In genomic region chr20:654427-654770, GRCh38 we compare ENCODE assay signal across 18 cellular contexts. TPM values are rescaled to one million over a fixed set of nuclear protein-coding genes. Genes with fewer than 3 reads are reported as not detected.
DNase-seq lines count a peak whose midpoint lies in the region; ATAC-seq and TF ChIP-seq lines count a peak whose summit lies in the region.
"Had no signal": no experiment of that assay in that cellular context is flagged by ENCODE, and none has a peak within 500 bp of the region (broad histone marks: within the 10 kb centered on the region; RNA-seq: fewer than 3 reads in every experiment).

No MANE protein-coding gene starts in this region.

- no peak for ATAC-seq in GM18520 (IDR thresholded peaks at IDR 0.05; ENCODE audit: unreplicated experiment)

- no peaks in the 10 kb centered on the region for H3K9me3 Mint-ChIP-seq in activated CD4-positive, alpha-beta T cell treated with anti-CD3 and anti-CD28 coated beads, Interleukin-2, amount 10 ng/mL, durations not matched to agents 24 days and 14 days
- H3K9me3 Mint-ChIP-seq in Calu3 (ENCODE audit: low read depth, unreplicated experiment) (no peaks in the 10 kb centered on the region), neural crest cell (no peaks in the 10 kb centered on the region)
- no peaks in the 10 kb centered on the region for H3K9me3 Mint-ChIP-seq in activated T-helper 2 cell treated with anti-CD3 and anti-CD28 coated beads, Interferon-gamma antibody, Interleukin-2, Interleukin-4, amounts not matched to agents 10 μg/mL and 5 μg/mL and 100 μg/mL, durations not matched to agents 14 hours and 24 hours and 36 hours

- H3K27ac Mint-ChIP-seq in activated CD4-positive, alpha-beta T cell treated with anti-CD3 and anti-CD28 coated beads, Interleukin-2, amount 10 ng/mL, durations not matched to agents 24 days and 14 days, result no peak overlapping the region
- H3K27ac Mint-ChIP-seq in Calu3 (ENCODE audit: unreplicated experiment) (no peak overlapping the region), neural crest cell (ENCODE audit: unreplicated experiment) (no peak overlapping the region)
- no peak overlapping the region for H3K27ac Mint-ChIP-seq in activated T-helper 2 cell treated with anti-CD3 and anti-CD28 coated beads, Interferon-gamma antibody, Interleukin-2, Interleukin-4, amounts not matched to agents 10 μg/mL and 5 μg/mL and 100 μg/mL, durations not matched to agents 14 hours and 24 hours and 36 hours

- H3K27me3 Mint-ChIP-seq in activated CD4-positive, alpha-beta T cell treated with anti-CD3 and anti-CD28 coated beads, Interleukin-2, amount 10 ng/mL, durations not matched to agents 24 days and 14 days, result peaks cover 42% of the 10 kb centered on the region
- peaks cover 24% of the 10 kb centered on the region for H3K27me3 Mint-ChIP-seq in Calu3 (ENCODE audit: unreplicated experiment)
- H3K27me3 Mint-ChIP-seq in activated T-helper 2 cell treated with anti-CD3 and anti-CD28 coated beads, Interferon-gamma antibody, Interleukin-2, Interleukin-4, amounts not matched to agents 10 μg/mL and 5 μg/mL and 100 μg/mL, durations not matched to agents 14 hours and 24 hours and 36 hours (ENCODE audit: low read depth), result peaks cover 38% of the 10 kb centered on the region
- peaks cover 35% of the 10 kb centered on the region for H3K27me3 Mint-ChIP-seq in neural crest cell (ENCODE audit: low read depth)

- CTCF ChIA-PET in Calu3 (lab: Charles Lee), result no interaction called here

- intact Hi-C loops in activated CD4-positive, alpha-beta T cell treated with anti-CD3 and anti-CD28 coated beads, Interleukin-2, amount 10 ng/mL, durations not matched to agents 24 days and 14 days (cut with micrococcal nuclease), result no loop called here
- intact Hi-C loops in Calu3 (cut with micrococcal nuclease; ENCODE audit: unreplicated experiment), result loop anchor here (5.0 kb wide), 1 partner anchor 83 kb away; no protein-coding TSS in a partner anchor
- intact Hi-C loops in activated T-helper 2 cell treated with anti-CD3 and anti-CD28 coated beads, Interferon-gamma antibody, Interleukin-2, Interleukin-4, amounts not matched to agents 10 μg/mL and 5 μg/mL and 100 μg/mL, durations not matched to agents 14 hours and 24 hours and 36 hours (cut with micrococcal nuclease), result loop anchor here (5.0 kb wide), 1 partner anchor 112 kb away; the partner anchor contains the start of gene CSNK2A1

- no TSS peak for BruUV-seq in Calu3 (replicated peaks; lab: Mats Ljungman, UMichigan)

- H3K36me3 Mint-ChIP-seq in activated CD4-positive, alpha-beta T cell treated with anti-CD3 and anti-CD28 coated beads, Interleukin-2, amount 10 ng/mL, durations not matched to agents 24 days and 14 days (ENCODE audit: low read depth), result peaks cover 16% of the 10 kb centered on the region
- peaks cover 29% of the 10 kb centered on the region for H3K36me3 Mint-ChIP-seq in Calu3 (ENCODE audit: insufficient read depth, unreplicated experiment)
- H3K36me3 Mint-ChIP-seq in activated T-helper 2 cell treated with anti-CD3 and anti-CD28 coated beads, Interferon-gamma antibody, Interleukin-2, Interleukin-4, amounts not matched to agents 10 μg/mL and 5 μg/mL and 100 μg/mL, durations not matched to agents 14 hours and 24 hours and 36 hours (ENCODE audit: low read depth), result peaks cover 22% of the 10 kb centered on the region
- H3K36me3 Mint-ChIP-seq in neural crest cell (ENCODE audit: low read depth), result peaks cover 5% of the 10 kb centered on the region

- no peak for DNase-seq in activated CD4-positive, alpha-beta T cell treated with anti-CD3 and anti-CD28 coated beads, Interleukin-2, amount 10 ng/mL, durations not matched to agents 24 days and 14 days
- DNase-seq in activated CD4-positive, alpha-beta T cell treated with anti-CD3 and anti-CD28 coated beads for 48 hours, result no peak
- DNase-seq in Calu3 (no peak), neural crest cell (ENCODE audit: low read depth, low spot score) (no peak), NCI-H1436 (lab: John Stamatoyannopoulos, UW) (no peak)
- DNase-seq in activated T-helper 2 cell treated with anti-CD3 and anti-CD28 coated beads, Interferon-gamma antibody, Interleukin-2, Interleukin-4, amounts not matched to agents 10 μg/mL and 5 μg/mL and 100 μg/mL, durations not matched to agents 14 hours and 24 hours and 36 hours (ENCODE audit: low spot score), result no peak
- no peak for DNase-seq in stimulated activated CD8-positive, alpha-beta memory T cell treated with anti-CD3 and anti-CD28 coated beads, Interleukin-4, amount 100 ng/mL, for 48 hours
- DNase-seq: DMS79 treated with DMSO at 0.1 percent for 48 hours; NCI-H1417 treated with DMSO at 0.1 percent for 48 hours; NCI-H446 treated with DMSO at 0.1 percent for 48 hours; stimulated activated CD4-positive, alpha-beta T cell treated with anti-CD3 and anti-CD28 coated beads, Interleukin-15, amount 100 ng/mL, for 24 hours; tibial artery had no signal

- TF ChIP-seq CTCF in Calu3 (IDR thresholded peaks at IDR 0.05; ENCODE audit: unreplicated experiment), result no peak
- TF ChIP-seq CTCF in neural crest cell (conservative IDR thresholded peaks at IDR 0.05), result no peak

- peak overlapping the region; percentile 83 for H3K4me3 Mint-ChIP-seq in activated CD4-positive, alpha-beta T cell treated with anti-CD3 and anti-CD28 coated beads, Interleukin-2, amount 10 ng/mL, durations not matched to agents 24 days and 14 days
- H3K4me3 Mint-ChIP-seq in Calu3 (ENCODE audit: low read depth, unreplicated experiment) (peak overlapping the region; percentile 83), neural crest cell (peak overlapping the region; percentile 62)
- H3K4me3 Mint-ChIP-seq in activated T-helper 2 cell treated with anti-CD3 and anti-CD28 coated beads, Interferon-gamma antibody, Interleukin-2, Interleukin-4, amounts not matched to agents 10 μg/mL and 5 μg/mL and 100 μg/mL, durations not matched to agents 14 hours and 24 hours and 36 hours (ENCODE audit: low read depth), result peak overlapping the region; percentile 81

- H3K4me1 Mint-ChIP-seq in activated CD4-positive, alpha-beta T cell treated with anti-CD3 and anti-CD28 coated beads, Interleukin-2, amount 10 ng/mL, durations not matched to agents 24 days and 14 days, result peaks cover 29% of the 10 kb centered on the region
- H3K4me1 Mint-ChIP-seq in Calu3 (ENCODE audit: low read depth, unreplicated experiment) (peaks cover 17% of the 10 kb centered on the region), neural crest cell (peaks cover 15% of the 10 kb centered on the region)
- H3K4me1 Mint-ChIP-seq in activated T-helper 2 cell treated with anti-CD3 and anti-CD28 coated beads, Interferon-gamma antibody, Interleukin-2, Interleukin-4, amounts not matched to agents 10 μg/mL and 5 μg/mL and 100 μg/mL, durations not matched to agents 14 hours and 24 hours and 36 hours (ENCODE audit: low read depth), result peaks cover 27% of the 10 kb centered on the region

RNA-seq across cellular contexts. Expression of gene SRXN1, which starts 1.4 kb away (rescaled TPM):
- 24.1 and 25.5 TPM in 2 replicates for total RNA-seq in activated CD4-positive, alpha-beta T cell treated with anti-CD3 and anti-CD28 coated beads, Interleukin-2, amount 10 ng/mL, durations not matched to agents 24 days and 14 days
- 17.4 and 18.1 TPM in 2 replicates for total RNA-seq in Calu3 (2022)
- 20.0 and 20.4 TPM in 2 replicates for total RNA-seq in activated T-helper 2 cell treated with anti-CD3 and anti-CD28 coated beads, Interferon-gamma antibody, Interleukin-2, Interleukin-4, amounts not matched to agents 10 μg/mL and 5 μg/mL and 100 μg/mL, durations not matched to agents 14 hours and 24 hours and 36 hours
- 10.7 and 12.6 TPM in 2 replicates for total RNA-seq in neural crest cell

RNA-seq across cellular contexts. Expression of gene SCRT2, which starts 21.2 kb away (rescaled TPM):
- not detected in 2 replicates for total RNA-seq in activated CD4-positive, alpha-beta T cell treated with anti-CD3 and anti-CD28 coated beads, Interleukin-2, amount 10 ng/mL, durations not matched to agents 24 days and 14 days
- total RNA-seq in Calu3 (2022), result not detected in 2 replicates
- total RNA-seq in activated T-helper 2 cell treated with anti-CD3 and anti-CD28 coated beads, Interferon-gamma antibody, Interleukin-2, Interleukin-4, amounts not matched to agents 10 μg/mL and 5 μg/mL and 100 μg/mL, durations not matched to agents 14 hours and 24 hours and 36 hours, result not detected in 2 replicates
- total RNA-seq in neural crest cell, result 3.7 and 4.1 TPM in 2 replicates
- total RNA-seq: activated CD8-positive, alpha-beta memory T cell treated with anti-CD3 and anti-CD28 coated beads for 36 hours; adrenal gland; chondrocyte; liver; T-helper 1 cell treated with Interleukin-12 subunit alpha and Interleukin-12 subunit beta and Interleukin-4 antibody, amounts not matched to agents 30 ng/mL and 1 ng/mL, for 36 hours had no signal

RNA-seq across cellular contexts. Expression of gene TCF15, which starts 44.3 kb away (rescaled TPM):
- total RNA-seq in activated CD4-positive, alpha-beta T cell treated with anti-CD3 and anti-CD28 coated beads, Interleukin-2, amount 10 ng/mL, durations not matched to agents 24 days and 14 days, result 0.12 TPM in 1 of 2 replicates, not detected in the other
- total RNA-seq in Calu3 (2022) (not detected in 2 replicates), neural crest cell (0.32 and 0.61 TPM in 2 replicates)
- total RNA-seq in activated T-helper 2 cell treated with anti-CD3 and anti-CD28 coated beads, Interferon-gamma antibody, Interleukin-2, Interleukin-4, amounts not matched to agents 10 μg/mL and 5 μg/mL and 100 μg/mL, durations not matched to agents 14 hours and 24 hours and 36 hours, result not detected in 2 replicates
- total RNA-seq: activated CD8-positive, alpha-beta memory T cell treated with anti-CD3 and anti-CD28 coated beads for 36 hours; liver; T-helper 1 cell treated with Interleukin-12 subunit alpha and Interleukin-12 subunit beta and Interleukin-4 antibody, amounts not matched to agents 30 ng/mL and 1 ng/mL, for 36 hours had no signal
